1 cellular context compared by ENCODE assay signal in the genomic region with DNA sequence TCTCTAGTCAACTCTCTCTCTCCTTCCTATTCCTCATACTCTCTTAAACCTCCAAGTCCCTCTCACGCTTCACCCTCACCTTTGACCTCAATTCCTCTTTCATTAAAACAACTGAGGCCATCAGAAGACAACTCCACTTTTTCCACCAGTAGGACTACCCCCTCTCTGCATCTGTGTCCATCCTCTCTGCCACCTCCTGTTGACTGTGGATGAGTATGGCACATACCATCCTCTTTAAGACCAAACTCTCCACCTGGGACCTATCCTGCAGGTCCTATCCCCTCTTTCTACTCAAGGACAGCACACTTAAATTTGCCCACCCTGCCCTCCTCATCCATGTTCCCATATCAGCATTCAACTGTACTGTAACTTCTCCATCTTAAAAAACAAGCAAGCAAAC.
TF ChIP-seq lines count a peak whose summit lies in the region.

No MANE protein-coding gene starts in this region.

TF ChIP-seq in H1, 55 proteins besides CTCF, POLR2A, EP300 and RAD21:
- TF ChIP-seq YY1 (IDR thresholded peaks at IDR 0.05; ENCODE audit: low read depth, low read length) = no peak
- no peak for TF ChIP-seq RBBP5 (IDR thresholded peaks at IDR 0.05; ENCODE audit: borderline replicate concordance, low read depth, low read length)
- no peak for TF ChIP-seq FOSL1 (IDR thresholded peaks at IDR 0.05; ENCODE audit: insufficient read depth, low read depth, low read length)
- no peak for TF ChIP-seq JUN (IDR thresholded peaks at IDR 0.05; ENCODE audit: low read depth, low read length)
- TF ChIP-seq BCL11A (IDR thresholded peaks at IDR 0.05; ENCODE audit: low read depth in 2 of 2, low read length in 2 of 2) = no peak
- TF ChIP-seq, protein P1, sequence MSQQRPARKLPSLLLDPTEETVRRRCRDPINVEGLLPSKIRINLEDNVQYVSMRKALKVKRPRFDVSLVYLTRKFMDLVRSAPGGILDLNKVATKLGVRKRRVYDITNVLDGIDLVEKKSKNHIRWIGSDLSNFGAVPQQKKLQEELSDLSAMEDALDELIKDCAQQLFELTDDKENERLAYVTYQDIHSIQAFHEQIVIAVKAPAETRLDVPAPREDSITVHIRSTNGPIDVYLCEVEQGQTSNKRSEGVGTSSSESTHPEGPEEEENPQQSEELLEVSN (IDR thresholded peaks at IDR 0.05) = no peak
- TF ChIP-seq, protein P2, sequence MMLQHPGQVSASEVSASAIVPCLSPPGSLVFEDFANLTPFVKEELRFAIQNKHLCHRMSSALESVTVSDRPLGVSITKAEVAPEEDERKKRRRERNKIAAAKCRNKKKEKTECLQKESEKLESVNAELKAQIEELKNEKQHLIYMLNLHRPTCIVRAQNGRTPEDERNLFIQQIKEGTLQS (IDR thresholded peaks at IDR 0.05; ENCODE audit: insufficient read depth, low read depth, low read length) = no peak
- no peak for TF ChIP-seq RXRA (IDR thresholded peaks at IDR 0.05; ENCODE audit: insufficient read depth, low read depth, low read length)
- TF ChIP-seq PHF8 (conservative IDR thresholded peaks at IDR 0.05; ENCODE audit: low read depth, low read length) = no peak
TF ChIP-seq in H1: peak in this region for 0.
